ENCODE assay signal across 9 cellular contexts in the genomic region with DNA sequence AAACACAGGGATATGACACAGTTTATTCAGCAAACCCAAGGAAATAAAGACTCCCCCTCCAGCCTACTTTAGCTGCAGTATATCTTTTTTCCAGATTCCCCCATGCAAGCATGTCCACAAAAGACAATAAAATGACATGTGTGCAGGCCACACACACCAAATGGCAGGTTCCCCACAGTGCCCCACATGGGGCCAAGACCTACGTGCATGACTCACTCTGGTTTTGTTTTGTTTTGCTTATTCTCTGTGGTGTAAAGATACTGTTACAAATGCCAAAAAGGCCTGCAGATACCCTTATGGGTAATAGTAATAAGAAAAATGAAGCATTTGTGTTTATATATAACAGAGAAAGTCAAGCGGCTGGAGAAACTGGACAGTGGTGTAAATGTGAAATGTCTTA.
DNase-seq lines count a peak whose midpoint lies in the region; TF ChIP-seq lines count a peak whose summit lies in the region.
"Had no signal": no experiment of that assay in that cellular context is flagged by ENCODE, and none has a peak within 500 bp of the region (broad histone marks: within the 10 kb centered on the region; RNA-seq: fewer than 3 reads in every experiment).

No MANE protein-coding gene starts in this region.

- no peaks in the 10 kb centered on the region for H3K79me2 ChIP-seq in osteoblast (ENCODE audit: insufficient read depth, low read length)

- TF ChIP-seq CTCF in osteoblast (IDR thresholded peaks at IDR 0.05; ENCODE audit: extremely low read depth, low read depth, low read length) = no peak
- no peak for TF ChIP-seq CTCF in prostate gland (IDR thresholded peaks at IDR 0.05)

- H3K36me3 ChIP-seq in osteoblast (ENCODE audit: insufficient read depth, low read length) (no peaks in the 10 kb centered on the region), prostate gland (no peaks in the 10 kb centered on the region)
- H3K36me3 ChIP-seq: Peyer's patch had no signal

- H3K4me3 ChIP-seq in osteoblast (ENCODE audit: insufficient read depth, low read length) (no peak overlapping the region), prostate gland (no peak overlapping the region)
- H3K4me3 ChIP-seq: Peyer's patch had no signal

- H3K27ac ChIP-seq in osteoblast (ENCODE audit: low read depth, low read length) (no peak overlapping the region), prostate gland (no peak overlapping the region)
- H3K27ac ChIP-seq: Peyer's patch had no signal

- no peak overlapping the region for H2AFZ ChIP-seq in osteoblast (ENCODE audit: low read length)

- intact Hi-C loops in prostate gland (cut with DNase I) = no loop called here

- H3K4me1 ChIP-seq in osteoblast (ENCODE audit: insufficient read depth, low read length) (peaks cover 13% of the 10 kb centered on the region), prostate gland (replicated peaks) (no peaks in the 10 kb centered on the region)
- H3K4me1 ChIP-seq: Peyer's patch had no signal

- no peak overlapping the region for H3K4me2 ChIP-seq in osteoblast (ENCODE audit: insufficient read depth, low read length)

- no peaks in the 10 kb centered on the region for H3K27me3 ChIP-seq in osteoblast (ENCODE audit: insufficient read depth, low read length)
- H3K27me3 ChIP-seq in prostate gland (replicated peaks; ENCODE audit: insufficient read depth) = no peaks in the 10 kb centered on the region
- H3K27me3 ChIP-seq: Peyer's patch had no signal

- H4K20me1 ChIP-seq in osteoblast (ENCODE audit: insufficient read depth, low read length) = no peaks in the 10 kb centered on the region

- no peak for TF ChIP-seq POLR2A in prostate gland (IDR thresholded peaks at IDR 0.05)

- H3K9me3 ChIP-seq in osteoblast (ENCODE audit: low read depth, low read length) (no peaks in the 10 kb centered on the region), prostate gland (no peaks in the 10 kb centered on the region)
- H3K9me3 ChIP-seq: Peyer's patch had no signal

- in situ Hi-C loops in KBM-7 (cut with MboI; ENCODE audit: low pct_unique_long_range_greater_than_20kb, low sequenced_read_pairs) = no loop called here

- DNase-seq in NCI-H2227 (lab: John Stamatoyannopoulos, UW; ENCODE audit: unreplicated experiment) = peak; percentile 20
- DNase-seq in NCI-H2227 treated with DMSO at 0.1 percent for 48 hours (lab: John Stamatoyannopoulos, UW) = no peak
- peak; percentile 36 for DNase-seq in KBM-7
- peak; percentile 12 for DNase-seq in amniotic stem cell (lab: John Stamatoyannopoulos, UW)
- peak; percentile 25 for DNase-seq in osteoblast (ENCODE audit: insufficient read length, low spot score, missing footprints)
- DNase-seq in NCI-H524 (lab: John Stamatoyannopoulos, UW) = no peak
- DNase-seq in prostate gland (ENCODE audit: low spot score) = no peak
- DNase-seq in NCI-H1694 (lab: John Stamatoyannopoulos, UW) = no peak
- DNase-seq: Peyer's patch had no signal

- 93% methylated on average over 2 of the region's 2 CpGs for WGBS in prostate gland

Comparison
In these comparisons a context has a peak if more than half of its experiments do, and no peak if none do; other contexts are left out.
1. DNase-seq: peak in NCI-H2227 (single experiment), KBM-7 (single experiment), amniotic stem cell (single experiment) and osteoblast (single experiment); none in NCI-H2227 treated with DMSO at 0.1 percent for 48 hours (single experiment), NCI-H524 (0 of 2), prostate gland (single experiment) and NCI-H1694 (single experiment).